ENCODE assay signal across 19 cellular contexts in the genomic region with DNA sequence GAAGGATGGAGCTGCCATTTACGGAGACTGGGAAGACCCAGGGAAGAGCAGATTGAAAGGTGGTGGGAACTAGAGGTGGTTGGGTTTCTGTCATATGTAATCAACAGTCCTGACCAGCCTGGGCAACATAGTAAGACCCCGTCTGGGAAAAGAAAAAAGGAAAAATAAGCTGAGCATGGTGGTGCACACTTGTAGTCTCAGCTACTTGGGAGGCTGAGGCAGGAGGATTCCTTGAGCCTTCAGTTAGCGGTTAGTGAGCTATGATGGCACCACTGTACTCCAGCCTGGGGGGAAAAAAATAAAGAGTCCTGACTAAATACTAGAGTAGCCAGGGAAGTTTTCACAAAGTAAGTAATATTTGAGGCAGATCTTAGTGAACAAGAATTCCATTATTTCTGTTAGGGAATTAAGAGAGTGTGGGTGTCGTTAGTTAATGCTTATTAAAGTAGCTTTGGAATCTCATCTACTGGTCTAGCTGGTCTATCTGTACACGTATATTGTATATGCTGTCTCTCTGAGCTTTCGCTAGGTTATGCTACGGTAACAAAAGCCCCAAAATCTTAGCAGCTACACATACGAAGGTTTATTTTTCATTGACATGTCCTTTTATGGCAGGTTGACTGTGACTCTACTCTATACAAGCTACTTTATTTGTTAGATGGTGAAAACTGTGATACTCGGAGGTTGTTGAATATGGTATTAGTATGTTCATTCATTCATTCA. TPM values are rescaled to one million over a fixed set of nuclear protein-coding genes. Genes with fewer than 3 reads are reported as not detected.
DNase-seq lines count a peak whose midpoint lies in the region; FAIRE-seq and TF ChIP-seq lines count a peak whose summit lies in the region.
"Had no signal": no experiment of that assay in that cellular context is flagged by ENCODE, and none has a peak within 500 bp of the region (broad histone marks: within the 10 kb centered on the region; RNA-seq: fewer than 3 reads in every experiment).

No MANE protein-coding gene starts in this region.

- TF ChIP-seq CTCF in C4-2B (conservative IDR thresholded peaks at IDR 0.05) (no peak), neural crest cell (conservative IDR thresholded peaks at IDR 0.05) (no peak)

- 0 out of 2 replicates have a peak, but pooled peaks cover 3% of the 10 kb centered on the region for H3K27me3 ChIP-seq in Karpas-422 (ENCODE audit: low read length)

- H3K27ac ChIP-seq in C4-2B (peak overlapping the region; percentile 90), Karpas-422 (ENCODE audit: low read length) (no peak overlapping the region)

- H4K20me1 ChIP-seq in Karpas-422 (ENCODE audit: insufficient read depth, low read depth, low read length), result peaks cover 5% of the 10 kb centered on the region; the same call in 1 of the 2 replicates

- no peaks in the 10 kb centered on the region for H3K9me3 Mint-ChIP-seq in neural crest cell
- H3K9me3 Mint-ChIP-seq: CD4-positive, alpha-beta T cell; HFFc6 had no signal

- DNase-seq in Karpas-422 (peak; percentile 41), dedifferentiated amniotic fluid mesenchymal stem cell (ENCODE audit: extremely low spot score) (peak; percentile 14), neural crest cell (ENCODE audit: low read depth, low spot score) (peak; percentile 3), GM12891 (ENCODE audit: insufficient read length, low spot score) (no peak), NCI-H1417 (lab: John Stamatoyannopoulos, UW) (no peak), epidermal melanocyte (ENCODE audit: insufficient read length, low spot score) (no peak)
- no peak for DNase-seq in effector CD8-positive, alpha-beta T cell (lab: John Stamatoyannopoulos, UW)
- DNase-seq: CD4-positive, alpha-beta T cell; DND-41; GDM1; GOT3; Kasumi-1; NCI-H1105; NCI-H187; NCI-H526 treated with DMSO at 0.1 percent for 48 hours; SHP77 treated with DMSO at 0.1 percent for 48 hours had no signal

- H3K27me3 Mint-ChIP-seq in neural crest cell (ENCODE audit: low read depth), result no peaks in the 10 kb centered on the region
- H3K27me3 Mint-ChIP-seq: CD4-positive, alpha-beta T cell had no signal

- H3K27ac Mint-ChIP-seq in neural crest cell (ENCODE audit: unreplicated experiment), result no peak overlapping the region
- H3K27ac Mint-ChIP-seq: CD4-positive, alpha-beta T cell; HFFc6 had no signal

- peaks cover 19% of the 10 kb centered on the region for H3K4me1 ChIP-seq in Karpas-422 (ENCODE audit: low read length)

- no peak overlapping the region for H3K4me3 ChIP-seq in Karpas-422 (ENCODE audit: low read length)

- no peak overlapping the region for H3K9ac ChIP-seq in Karpas-422 (ENCODE audit: low read length)

- no peak overlapping the region for H3K4me3 Mint-ChIP-seq in neural crest cell
- H3K4me3 Mint-ChIP-seq: CD4-positive, alpha-beta T cell; HFFc6 had no signal

- no peaks in the 10 kb centered on the region for H3K36me3 Mint-ChIP-seq in neural crest cell (ENCODE audit: low read depth)

- no peak for FAIRE-seq in GM12891 (lab: Jason Lieb, UNC)
- FAIRE-seq: GM12892 had no signal

- no peaks in the 10 kb centered on the region for H3K79me2 ChIP-seq in Karpas-422 (ENCODE audit: low read length)

- H3K4me1 Mint-ChIP-seq in neural crest cell, result no peaks in the 10 kb centered on the region

- TF ChIP-seq POLR2A in GM12891 (IDR thresholded peaks at IDR 0.05; ENCODE audit: low read depth, low read length), result no peak

- H3K9me2 ChIP-seq in Karpas-422 (replicated peaks; ENCODE audit: insufficient read depth, low read length), result no peaks in the 10 kb centered on the region

- 0 out of 2 replicates have a peak, but pooled peaks cover 4% of the 10 kb centered on the region for H3K36me3 ChIP-seq in Karpas-422 (ENCODE audit: insufficient read depth, low read length)

- H2AFZ ChIP-seq in Karpas-422 (ENCODE audit: low read length), result no peak overlapping the region

- no peak overlapping the region for H3K4me2 ChIP-seq in Karpas-422 (ENCODE audit: low read depth, low read length, poor library complexity, severe bottlenecking)

- H3K9me3 ChIP-seq in Karpas-422 (ENCODE audit: low read length), result no peaks in the 10 kb centered on the region

TF ChIP-seq in GM12891, 5 proteins besides CTCF, POLR2A, EP300 and RAD21:
- no peak for TF ChIP-seq POLR2AphosphoS5 (IDR thresholded peaks at IDR 0.05; ENCODE audit: low read depth, low read length)
- TF ChIP-seq SPI1 (IDR thresholded peaks at IDR 0.05; ENCODE audit: low read depth, low read length), result no peak
- TF ChIP-seq PAX5 (IDR thresholded peaks at IDR 0.05; ENCODE audit: insufficient read depth, low read length, severe bottlenecking), result no peak
- no peak for TF ChIP-seq POU2F2 (IDR thresholded peaks at IDR 0.05; ENCODE audit: low read depth, low read length)
- TF ChIP-seq TAF1 (IDR thresholded peaks at IDR 0.05; ENCODE audit: low read depth, low read length), result no peak
TF ChIP-seq in GM12891: peak in this region for 0.

RNA-seq across cellular contexts. Expression of gene NBPF1, which starts 4.4 kb away (rescaled TPM):
- 8.5 and 18.4 TPM in 2 replicates for total RNA-seq in Karpas-422 (2014; rRNA removed; shearing (Covaris generic); ENCODE audit: low replicate concordance)
- total RNA-seq in neural crest cell, result 124 and 129 TPM in 2 replicates
- 1.0 TPM for polyA plus RNA-seq in GM12891 (2012; ENCODE audit: low read depth, missing spikeins)

RNA-seq across cellular contexts. Expression of gene RNU1-3, which starts 57.7 kb away (rescaled TPM):
- under 0.01 TPM in 2 replicates for total RNA-seq in Karpas-422 (2014; rRNA removed; shearing (Covaris generic); ENCODE audit: low replicate concordance)
- 2,478 and 3,042 TPM in 2 replicates for total RNA-seq in neural crest cell
- 40.8 TPM for polyA plus RNA-seq in GM12891 (2012; ENCODE audit: low read depth, missing spikeins)

Comparison
In these comparisons a context has a peak if more than half of its experiments do, and no peak if none do; other contexts are left out.
1. DNase-seq: peak in Karpas-422 (single experiment), dedifferentiated amniotic fluid mesenchymal stem cell (single experiment) and neural crest cell (single experiment); none in GM12891 (single experiment), NCI-H1417 (0 of 3), effector CD8-positive, alpha-beta T cell (single experiment) and epidermal melanocyte (single experiment).
2. RNA of gene RNU1-3, which starts 57.7 kb away (total RNA-seq): 2,478 to 3,042 TPM in neural crest cell; under 0.01 TPM in Karpas-422; every median in the first group is over 1,000 times any median in the second.